1 cellular context compared by ENCODE assay signal in the genomic region with DNA sequence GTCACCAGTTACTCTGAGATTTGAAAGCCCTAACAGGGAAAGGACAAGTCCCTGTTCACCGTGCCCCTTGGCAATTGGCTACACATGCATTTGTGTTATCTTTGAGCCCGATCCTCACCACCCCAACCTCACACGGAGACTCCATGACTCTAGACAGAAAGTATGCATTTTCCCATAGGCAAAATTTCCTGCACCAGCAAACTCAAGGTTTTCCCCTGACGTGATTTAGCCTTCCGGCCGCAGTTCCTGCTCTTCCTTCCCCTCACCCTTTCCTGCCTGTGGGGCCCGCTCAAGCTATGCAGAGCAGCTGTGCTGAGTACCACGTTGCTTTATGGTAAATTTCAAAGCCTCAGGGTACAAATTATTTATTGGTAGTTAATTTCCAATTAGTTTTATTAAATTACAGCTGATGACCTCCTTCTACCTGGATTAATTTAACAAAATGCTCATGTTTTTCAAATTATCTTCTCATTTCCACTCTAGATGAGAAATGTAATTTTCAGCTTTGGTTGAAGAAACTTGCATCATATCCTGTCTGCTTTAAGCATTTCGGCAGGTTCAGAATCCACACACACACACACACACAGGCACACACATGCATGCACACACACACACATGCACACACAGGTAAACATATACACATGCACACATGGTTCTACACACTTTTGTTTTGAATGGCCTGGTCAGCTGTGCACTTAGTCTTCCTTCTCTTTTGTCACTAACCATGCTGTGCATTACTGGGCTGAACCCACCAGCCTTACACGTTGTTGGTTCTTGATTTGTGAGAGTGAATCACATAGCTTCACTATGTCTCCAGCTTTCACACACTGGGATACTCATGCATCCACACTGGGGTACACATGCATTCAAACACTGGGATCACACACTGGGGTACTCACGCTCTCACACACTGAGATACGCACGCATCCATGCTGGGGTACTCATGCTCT.
TF ChIP-seq lines count a peak whose summit lies in the region.

No MANE protein-coding gene starts in this region.

TF ChIP-seq in IMR-90, 13 proteins besides CTCF, POLR2A, EP300 and RAD21:
- TF ChIP-seq MAZ (IDR thresholded peaks at IDR 0.05; ENCODE audit: borderline replicate concordance, low read depth, low read length) (no peak), BHLHE40 (IDR thresholded peaks at IDR 0.05; ENCODE audit: low read depth, low read length) (no peak)
